In the genomic region with DNA sequence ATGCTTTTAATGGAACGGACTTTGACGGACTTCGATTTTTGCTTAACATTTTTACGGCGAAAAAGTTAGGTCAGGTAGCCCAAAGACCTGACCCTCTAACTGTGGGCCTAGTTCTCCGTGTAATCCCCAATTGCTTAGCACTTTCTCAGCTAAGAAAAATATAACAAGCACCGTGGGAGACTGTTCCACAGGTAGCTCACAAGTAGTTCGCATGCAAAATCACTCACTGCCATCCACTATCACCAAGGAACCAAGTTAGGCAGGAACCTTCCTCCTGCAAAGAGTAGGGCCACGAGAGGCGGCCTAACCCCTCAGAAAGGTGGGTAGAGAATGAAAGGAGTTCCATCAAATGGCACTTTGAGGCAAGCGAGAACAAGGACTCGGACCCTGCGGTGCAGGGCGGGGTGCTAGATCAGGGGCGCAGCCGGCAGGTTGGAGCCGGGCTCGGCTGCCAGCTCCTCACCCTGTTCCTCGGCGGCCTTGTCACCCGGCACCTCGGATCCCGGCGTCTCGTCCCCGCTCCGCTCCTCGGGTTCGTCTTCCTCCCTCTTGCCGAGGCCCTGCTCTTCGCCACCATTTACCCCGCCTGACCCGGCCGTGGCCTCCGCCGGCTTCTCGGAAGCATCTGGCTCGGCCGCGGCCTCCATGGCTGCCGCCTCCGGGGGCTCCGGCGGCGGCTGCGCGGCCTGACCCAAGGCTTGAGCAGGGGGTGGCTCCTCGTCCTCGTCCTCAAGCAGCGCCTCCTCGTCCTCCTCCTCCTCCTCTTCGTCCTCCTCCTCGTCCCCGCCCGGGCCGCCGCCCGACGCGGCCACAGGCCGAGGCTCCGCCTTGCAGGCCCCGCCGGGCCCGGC, we compare ENCODE assay signal across 8 cellular contexts. TPM values are rescaled to one million over a fixed set of nuclear protein-coding genes. Genes with fewer than 3 reads are reported as not detected.
A peak's percentile ranks its signal among the peaks of the same experiment; 100 is the strongest.
DNase-seq lines count a peak whose midpoint lies in the region; ATAC-seq, FAIRE-seq and TF ChIP-seq lines count a peak whose summit lies in the region.

No MANE protein-coding gene starts in this region.

- peaks cover 48% of the 10 kb centered on the region for H3K4me1 Mint-ChIP-seq in mesothelial cell of epicardium

- TF ChIP-seq RAD21 in A549 (conservative IDR thresholded peaks at IDR 0.05 in 1 of 2, IDR thresholded peaks at IDR 0.05 in 1 of 2): no peak

- no peak for FAIRE-seq in A549 (lab: Jason Lieb, UNC)

- no peaks in the 10 kb centered on the region for H3K9me3 ChIP-seq in A549
- H3K9me3 ChIP-seq in upper lobe of right lung: no peaks in the 10 kb centered on the region

- TF ChIP-seq EP300 in A549 (IDR thresholded peaks at IDR 0.05): no peak

- peaks cover 39% of the 10 kb centered on the region for H3K36me3 ChIP-seq in upper lobe of right lung

- peak overlapping the region; percentile 95 for H3K4me3 Mint-ChIP-seq in mesothelial cell of epicardium

- no peak for TF ChIP-seq POLR2A in A549 (IDR thresholded peaks at IDR 0.05; ENCODE audit: low read length)

- peak overlapping the region; percentile 97 for H3K27ac ChIP-seq in A549
- peak overlapping the region; percentile 95 for H3K27ac ChIP-seq in upper lobe of right lung

- peaks cover 20% of the 10 kb centered on the region for H3K36me3 Mint-ChIP-seq in mesothelial cell of epicardium

- POLR2A ChIA-PET in A549 (lab: Yijun Ruan, JAX): interaction anchor here (0.6 to 3.8 kb wide), 24 partner anchors 11 to 172 kb away, joined by 3 to 96 read pairs (median 10); partner anchors contain the start of genes B3GAT3, BSCL2, C11orf98 and CSKMT

- CTCF ChIA-PET in A549 (lab: Yijun Ruan, JAX): interaction anchor here (1.1 to 3.1 kb wide), 7 partner anchors 15 to 59 kb away, joined by 3 to 15 read pairs (median 4); partner anchors contain the start of genes BSCL2 and GNG3

- ATAC-seq in A549: no peak; a peak in 1 of 6 replicates
- peak; percentile 1 for ATAC-seq in GM19397 (IDR thresholded peaks at IDR 0.05; ENCODE audit: unreplicated experiment)
- ATAC-seq in upper lobe of right lung: no peak
- no peak for ATAC-seq in GM21447 (IDR thresholded peaks at IDR 0.05; ENCODE audit: unreplicated experiment)

- TF ChIP-seq CTCF in A549 (IDR thresholded peaks at IDR 0.05) (no peak), mesothelial cell of epicardium (IDR thresholded peaks at IDR 0.05; ENCODE audit: unreplicated experiment) (no peak), upper lobe of right lung (IDR thresholded peaks at IDR 0.05) (no peak)

- H3K4me3 ChIP-seq in A549: peak overlapping the region; percentile 78
- H3K4me3 ChIP-seq in upper lobe of right lung: peak overlapping the region; percentile 77

- H3K4me2 ChIP-seq in A549: peak overlapping the region; percentile 92

- H3K27ac Mint-ChIP-seq in mesothelial cell of epicardium: peak overlapping the region; percentile 91

- whole genome bisulfite sequencing in A549 (ENCODE audit: missing lambda C conversion rate): 2% methylated on average over 53 of the region's 65 CpGs

- no peaks in the 10 kb centered on the region for H3K27me3 ChIP-seq in upper lobe of right lung

- peaks cover 21% of the 10 kb centered on the region for H3K4me1 ChIP-seq in A549
- H3K4me1 ChIP-seq in upper lobe of right lung: peaks cover 45% of the 10 kb centered on the region

- no peaks in the 10 kb centered on the region for H3K27me3 Mint-ChIP-seq in mesothelial cell of epicardium (ENCODE audit: low read depth)

- intact Hi-C loops in upper lobe of right lung (cut with DNase I): no loop called here

- DNase-seq in A549 (ENCODE audit: low read depth in 1 of 2, low spot score in 1 of 2): no peak
- peak; percentile 48 for DNase-seq in NCI-H69 (lab: John Stamatoyannopoulos, UW)
- peak; percentile 16 for DNase-seq in dermis blood vessel endothelial cell
- DNase-seq in mesothelial cell of epicardium (ENCODE audit: low spot score in 2 of 2, unreplicated experiment in 2 of 2): no peak
- DNase-seq in upper lobe of right lung: no peak
- DNase-seq in OCI-M2 (lab: John Stamatoyannopoulos, UW; ENCODE audit: unreplicated experiment): no peak

- no peaks in the 10 kb centered on the region for H3K9me3 Mint-ChIP-seq in mesothelial cell of epicardium

TF ChIP-seq in A549, 52 proteins besides CTCF, POLR2A, EP300 and RAD21:
- TF ChIP-seq FOSL2 (IDR thresholded peaks at IDR 0.05): no peak
- TF ChIP-seq FOSL2 (CRISPR knock-in tag; IDR thresholded peaks at IDR 0.05): no peak
- TF ChIP-seq TFCP2L1 (CRISPR knock-in tag; IDR thresholded peaks at IDR 0.05): no peak
- TF ChIP-seq PHF8 (IDR thresholded peaks at IDR 0.05; ENCODE audit: borderline replicate concordance, low read depth): no peak
- no peak for TF ChIP-seq FOXS1 (CRISPR knock-in tag; IDR thresholded peaks at IDR 0.05)
- TF ChIP-seq NFE2L2 (conservative IDR thresholded peaks at IDR 0.05; ENCODE audit: low read length): no peak
- TF ChIP-seq ZC3H11A (IDR thresholded peaks at IDR 0.05): no peak
- no peak for TF ChIP-seq TP53 (CRISPR knock-in tag; IDR thresholded peaks at IDR 0.05)

RNA-seq across cellular contexts. Expression of gene HNRNPUL2, which starts 0.9 kb away (rescaled TPM):
- polyA plus RNA-seq in A549 (2011; rRNA removed): 31.4 and 31.6 TPM in 2 replicates
- 18.4 and 20.8 TPM in 2 replicates for polyA plus RNA-seq in A549 (2012; cell fraction: cytosol; rRNA removed)
- polyA plus RNA-seq in A549 (2012; cell fraction: nucleus; rRNA removed): 11.6 and 16.1 TPM in 2 replicates
- 71.3 to 79.5 TPM (median 74.4 TPM) in 3 replicates for polyA plus RNA-seq in A549 (2017; fragmentation: RNase III; extraction: RNeasy Plus Mini Kit Qiagen cat#74134 plus additional on column Dnase treatment)
- polyA minus RNA-seq in A549 (2011; rRNA and poly(A)+ RNA removed): 17.1 and 17.8 TPM in 2 replicates
- total RNA-seq in dermis blood vessel endothelial cell: 6.5 and 11.1 TPM in 2 replicates
- total RNA-seq in mesothelial cell of epicardium: 60.3 to 62.0 TPM (median 61.5 TPM) in 3 replicates
- total RNA-seq in upper lobe of right lung: 43.1 TPM

RNA-seq across cellular contexts. Expression of gene TTC9C, which starts 1.9 kb away (rescaled TPM):
- 42.6 and 44.0 TPM in 2 replicates for polyA plus RNA-seq in A549 (2011; rRNA removed)
- 21.7 and 21.9 TPM in 2 replicates for polyA plus RNA-seq in A549 (2012; cell fraction: cytosol; rRNA removed)
- polyA plus RNA-seq in A549 (2012; cell fraction: nucleus; rRNA removed): 16.7 and 25.4 TPM in 2 replicates
- 32.6 to 34.1 TPM (median 33.5 TPM) in 3 replicates for polyA plus RNA-seq in A549 (2017; fragmentation: RNase III; extraction: RNeasy Plus Mini Kit Qiagen cat#74134 plus additional on column Dnase treatment)
- 20.7 and 27.0 TPM in 2 replicates for polyA minus RNA-seq in A549 (2011; rRNA and poly(A)+ RNA removed)
- total RNA-seq in dermis blood vessel endothelial cell: 28.9 and 30.0 TPM in 2 replicates
- total RNA-seq in mesothelial cell of epicardium: 39.8 to 46.0 TPM (median 41.7 TPM) in 3 replicates
- total RNA-seq in upper lobe of right lung: 31.3 TPM

RNA-seq across cellular contexts. Expression of gene GNG3, which starts 18.9 kb away (rescaled TPM):
- not detected in 2 replicates for polyA plus RNA-seq in A549 (2011; rRNA removed)
- 0.04 TPM in 1 of 2 replicates, not detected in the other for polyA plus RNA-seq in A549 (2012; cell fraction: cytosol; rRNA removed)
- polyA plus RNA-seq in A549 (2012; cell fraction: nucleus; rRNA removed): 0.10 TPM in 1 of 2 replicates, not detected in the other
- polyA plus RNA-seq in A549 (2017; fragmentation: RNase III; extraction: RNeasy Plus Mini Kit Qiagen cat#74134 plus additional on column Dnase treatment): 0.15 TPM in 1 of 3 replicates, not detected in the others
- polyA minus RNA-seq in A549 (2011; rRNA and poly(A)+ RNA removed): not detected in 2 replicates
- not detected in 2 replicates for total RNA-seq in dermis blood vessel endothelial cell
- total RNA-seq in mesothelial cell of epicardium: 0.60 to 1.5 TPM (median 0.97 TPM) in 3 replicates
- total RNA-seq in upper lobe of right lung: not detected

RNA-seq across cellular contexts. Expression of gene BSCL2, which starts 19.2 kb away (rescaled TPM):
- polyA plus RNA-seq in A549 (2011; rRNA removed) (63.9 and 101 TPM in 2 replicates), A549 (2017; fragmentation: RNase III; extraction: RNeasy Plus Mini Kit Qiagen cat#74134 plus additional on column Dnase treatment) (63.0 to 72.4 TPM (median 64.5 TPM) in 3 replicates)
- polyA plus RNA-seq in A549 (2012; cell fraction: cytosol; rRNA removed): 97.9 and 118 TPM in 2 replicates
- 127 and 182 TPM in 2 replicates for polyA plus RNA-seq in A549 (2012; cell fraction: nucleus; rRNA removed)
- 98.1 and 142 TPM in 2 replicates for polyA minus RNA-seq in A549 (2011; rRNA and poly(A)+ RNA removed)
- total RNA-seq in dermis blood vessel endothelial cell (19.4 and 38.6 TPM in 2 replicates), mesothelial cell of epicardium (56.9 to 61.4 TPM (median 58.3 TPM) in 3 replicates), upper lobe of right lung (65.6 TPM)

RNA-seq across cellular contexts. Expression of gene ZBTB3, which starts 27.6 kb away (rescaled TPM):
- polyA plus RNA-seq in A549 (2011; rRNA removed) (3.0 and 3.1 TPM in 2 replicates), A549 (2017; fragmentation: RNase III; extraction: RNeasy Plus Mini Kit Qiagen cat#74134 plus additional on column Dnase treatment) (1.4 to 2.2 TPM (median 2.0 TPM) in 3 replicates)
- 1.5 and 2.1 TPM in 2 replicates for polyA plus RNA-seq in A549 (2012; cell fraction: cytosol; rRNA removed)
- polyA plus RNA-seq in A549 (2012; cell fraction: nucleus; rRNA removed): 2.5 and 3.1 TPM in 2 replicates
- 11.3 and 11.5 TPM in 2 replicates for polyA minus RNA-seq in A549 (2011; rRNA and poly(A)+ RNA removed)
- total RNA-seq in dermis blood vessel endothelial cell (12.2 and 14.1 TPM in 2 replicates), mesothelial cell of epicardium (11.6 to 14.7 TPM (median 13.2 TPM) in 3 replicates), upper lobe of right lung (12.5 TPM)

Comparison
In these comparisons a context has a peak if more than half of its experiments do, and no peak if none do; other contexts are left out.
1. DNase-seq: peak in NCI-H69 (single experiment) and dermis blood vessel endothelial cell (single experiment); none in A549 (0 of 2), mesothelial cell of epicardium (0 of 2), upper lobe of right lung (single experiment) and OCI-M2 (single experiment).